ENCODE assay signal across 30 cellular contexts in genomic region chr7:47735431-47736345, GRCh38.
"Had no signal": no experiment of that assay in that cellular context is flagged by ENCODE, and none has a peak within 500 bp of the region (broad histone marks: within the 10 kb centered on the region; RNA-seq: fewer than 3 reads in every experiment).

No MANE protein-coding gene starts in this region.

- FAIRE-seq: keratinocyte had no signal

- DNase-seq: colonic mucosa; effector CD8-positive, alpha-beta T cell; endodermal cell; foreskin fibroblast; gastrocnemius medialis; head of caudate nucleus; mesendoderm; midbrain; naive thymus-derived CD8-positive, alpha-beta T cell; nephron progenitor cell; nucleus accumbens; ovary; posterior cingulate gyrus; psoas muscle; right cardiac atrium; spleen; stimulated activated CD4-positive, alpha-beta T cell treated with anti-CD3 and anti-CD28 coated beads, Interleukin-4, amount 100 ng/mL, for 4 hours; stimulated activated naive CD8-positive, alpha-beta T cell treated with anti-CD3 and anti-CD28 coated beads, Interleukin-15, Interleukin-2, amounts not matched to agents 100 U/mL and 50 U/mL, for 24 hours; substantia nigra; testis; tibial artery; upper lobe of right lung had no signal

- H3K27ac ChIP-seq: colonic mucosa, epithelial cell of prostate, gastrocnemius medialis, ovary, psoas muscle, skin epidermis, spleen, testis, tibial artery, upper lobe of right lung, vagina had no signal

- H3K27me3 Mint-ChIP-seq: stimulated activated memory B cell treated with anti-CD40 and anti-IgM and Interleukin-4, amounts not matched to agents 10 μg/mL and 1 μg/mL and 100 μg/mL, for 72 hours had no signal

- H3K9me3 Mint-ChIP-seq: dendritic cell treated with granulocyte-macrophage colony-stimulating factor and Interleukin-4, amounts not matched to agents 40 ng/mL and 50 ng/mL, for 4 days; endodermal cell; naive thymus-derived CD8-positive, alpha-beta T cell; stimulated activated memory B cell treated with anti-CD40 and anti-IgM and Interleukin-4, amounts not matched to agents 10 μg/mL and 1 μg/mL and 100 μg/mL, for 72 hours had no signal

- H3K4me3 Mint-ChIP-seq: dendritic cell treated with granulocyte-macrophage colony-stimulating factor and Interleukin-4, amounts not matched to agents 40 ng/mL and 50 ng/mL, for 4 days; endodermal cell; naive thymus-derived CD8-positive, alpha-beta T cell; nephron progenitor cell; stimulated activated memory B cell treated with anti-CD40 and anti-IgM and Interleukin-4, amounts not matched to agents 10 μg/mL and 1 μg/mL and 100 μg/mL, for 72 hours had no signal

- H3K4me3 ChIP-seq: colonic mucosa, gastrocnemius medialis, lung, ovary, psoas muscle, skin epidermis, spleen, testis, tibial artery, upper lobe of right lung, vagina had no signal

- H3K36me3 Mint-ChIP-seq: naive thymus-derived CD8-positive, alpha-beta T cell; stimulated activated memory B cell treated with anti-CD40 and anti-IgM and Interleukin-4, amounts not matched to agents 10 μg/mL and 1 μg/mL and 100 μg/mL, for 72 hours had no signal

- H3K9me3 ChIP-seq: colonic mucosa, gastrocnemius medialis, ovary, psoas muscle, spleen, testis, tibial artery, upper lobe of right lung, vagina had no signal

- H3K27ac Mint-ChIP-seq: dendritic cell treated with granulocyte-macrophage colony-stimulating factor and Interleukin-4, amounts not matched to agents 40 ng/mL and 50 ng/mL, for 4 days; endodermal cell; naive thymus-derived CD8-positive, alpha-beta T cell; nephron progenitor cell; stimulated activated memory B cell treated with anti-CD40 and anti-IgM and Interleukin-4, amounts not matched to agents 10 μg/mL and 1 μg/mL and 100 μg/mL, for 72 hours had no signal

- ATAC-seq: esophagus mucosa; gastrocnemius medialis; naive thymus-derived CD8-positive, alpha-beta T cell; psoas muscle; right cardiac atrium; stimulated activated memory B cell treated with anti-CD40 and anti-IgM and Interleukin-4, amounts not matched to agents 10 μg/mL and 1 μg/mL and 100 μg/mL, for 72 hours; stimulated activated naive CD8-positive, alpha-beta T cell treated with anti-CD3 and anti-CD28 coated beads, Interleukin-15, Interleukin-2, amounts not matched to agents 100 U/mL and 50 U/mL, for 24 hours; upper lobe of right lung had no signal

- H3K27me3 ChIP-seq: colonic mucosa, gastrocnemius medialis, ovary, spleen, testis, tibial artery, upper lobe of right lung, vagina had no signal

- H3K36me3 ChIP-seq: colonic mucosa, gastrocnemius medialis, ovary, spleen, tibial artery, upper lobe of right lung, vagina had no signal

- H3K4me1 ChIP-seq: colonic mucosa, gastrocnemius medialis, psoas muscle, spleen, testis, tibial artery, upper lobe of right lung, vagina had no signal
